ENCODE assay signal across 11 cellular contexts in the genomic region with DNA sequence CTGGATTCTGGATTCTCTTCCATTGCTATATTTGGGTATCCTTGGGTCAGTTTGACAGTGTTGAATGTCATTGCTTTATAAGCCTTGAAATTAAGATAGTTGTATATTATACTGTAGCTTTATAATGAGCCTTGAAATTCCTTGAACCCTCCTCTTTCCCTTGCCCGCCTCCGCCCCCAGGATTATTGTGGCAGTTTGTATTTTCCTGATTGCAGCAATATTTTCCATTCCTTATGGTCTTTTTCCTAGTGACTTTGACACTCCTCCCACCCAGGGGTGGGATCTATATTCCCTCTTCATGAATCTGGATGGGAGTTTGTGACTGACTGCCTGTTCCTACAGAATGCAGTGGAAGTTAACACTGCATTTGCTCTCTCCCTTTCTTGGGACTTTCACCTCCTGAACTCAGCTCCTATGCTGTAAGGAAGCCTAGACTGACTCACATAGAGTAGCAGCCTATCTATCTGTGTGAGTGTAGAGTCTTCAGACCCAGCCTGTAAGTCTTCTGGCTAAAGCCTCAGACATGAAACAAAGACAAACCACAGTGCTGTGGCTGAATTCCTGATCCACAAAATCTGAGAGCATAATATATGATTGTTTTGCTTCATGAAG. TPM values are rescaled to one million over a fixed set of nuclear protein-coding genes. Genes with fewer than 3 reads are reported as not detected.
DNase-seq lines count a peak whose midpoint lies in the region; ATAC-seq, FAIRE-seq and TF ChIP-seq lines count a peak whose summit lies in the region.
"Had no signal": no experiment of that assay in that cellular context is flagged by ENCODE, and none has a peak within 500 bp of the region (broad histone marks: within the 10 kb centered on the region; RNA-seq: fewer than 3 reads in every experiment).

No MANE protein-coding gene starts in this region.

- no peak for FAIRE-seq in bronchial epithelial cell (lab: Jason Lieb, UNC)
- FAIRE-seq: endometrium had no signal

- WGBS in SK-N-SH (ENCODE audit: low lambda C conversion rate): 35% methylated on average over 2 of the region's 2 CpGs

- H4K20me1 ChIP-seq in neural cell (ENCODE audit: insufficient read depth) (no peaks in the 10 kb centered on the region), SK-N-SH (ENCODE audit: insufficient read depth) (no peaks in the 10 kb centered on the region)

- no peaks in the 10 kb centered on the region; a peak in 1 of 4 replicates for H3K4me1 ChIP-seq in SK-N-SH (ENCODE audit: control insufficient read depth in 1 of 2, insufficient read depth in 2 of 2, low read depth in 1 of 2, low read length in 1 of 2)

- H2AFZ ChIP-seq in neural cell (ENCODE audit: low read depth, low read length) (no peak overlapping the region), SK-N-SH (ENCODE audit: low read depth) (no peak overlapping the region)

- H3K9me2 ChIP-seq in neural cell (ENCODE audit: insufficient read depth, low read length): no peaks in the 10 kb centered on the region
- H3K9me2 ChIP-seq in SK-N-SH: no peaks in the 10 kb centered on the region

- CTCF ChIA-PET in SK-N-SH (lab: Yijun Ruan, JAX): no interaction called here

- peak; percentile 39 for DNase-seq in ELR (ENCODE audit: low read depth)
- peak; percentile 22 for DNase-seq in NCI-H460 (ENCODE audit: extremely low read depth, low read depth)
- DNase-seq in bronchial epithelial cell (ENCODE audit: low read depth): peak; percentile 10
- DNase-seq in SK-N-SH: no peak
- no peak for DNase-seq in LoVo (ENCODE audit: low spot score)
- no peak for DNase-seq in NCI-H2171 (lab: John Stamatoyannopoulos, UW)
- DNase-seq: pancreas, upper lobe of left lung had no signal

- H3K4me2 ChIP-seq in neural cell (ENCODE audit: low read length) (peak overlapping the region; percentile 10), SK-N-SH (no peak overlapping the region)

- POLR2A ChIA-PET in SK-N-SH (lab: Yijun Ruan, JAX): no interaction called here

- H3K4me3 ChIP-seq in bronchial epithelial cell (ENCODE audit: low read depth, low read length): no peak overlapping the region
- peak overlapping the region; percentile 81 for H3K4me3 ChIP-seq in neural cell (ENCODE audit: low read length)
- H3K4me3 ChIP-seq in SK-N-SH (ENCODE audit: low read depth in 2 of 2, low read length in 1 of 2): no peak overlapping the region

- no peaks in the 10 kb centered on the region for H3F3A ChIP-seq in neural cell (ENCODE audit: insufficient read depth, low read length, poor library complexity, severe bottlenecking)
- H3F3A ChIP-seq in SK-N-SH (replicated peaks; ENCODE audit: insufficient read depth): peaks cover 4% of the 10 kb centered on the region

- no peak for ATAC-seq in GM21360 (IDR thresholded peaks at IDR 0.05; ENCODE audit: unreplicated experiment)

- no peak overlapping the region for H3K27ac ChIP-seq in neural cell (ENCODE audit: low read length)
- no peak overlapping the region; a peak in 1 of 4 replicates for H3K27ac ChIP-seq in SK-N-SH (ENCODE audit: low read depth in 2 of 2, low read length in 1 of 2)

- no peak overlapping the region for H3K9ac ChIP-seq in neural cell (ENCODE audit: low read length)
- H3K9ac ChIP-seq in SK-N-SH: no peak overlapping the region

- TF ChIP-seq RAD21 in neural cell (conservative IDR thresholded peaks at IDR 0.05) (no peak), SK-N-SH (IDR thresholded peaks at IDR 0.05; ENCODE audit: low read length) (no peak)

- H3K36me3 ChIP-seq in bronchial epithelial cell (ENCODE audit: control insufficient read depth, insufficient read depth, low read length) (no peaks in the 10 kb centered on the region), neural cell (ENCODE audit: insufficient read depth, low read length) (no peaks in the 10 kb centered on the region), SK-N-SH (replicated peaks in 1 of 2; ENCODE audit: control insufficient read depth in 1 of 2, insufficient read depth in 2 of 2, low read length in 1 of 2) (no peaks in the 10 kb centered on the region)
- H3K36me3 ChIP-seq: pancreas, upper lobe of left lung had no signal

- H3K79me2 ChIP-seq in neural cell (replicated peaks; ENCODE audit: insufficient read depth, low read length) (peaks cover 24% of the 10 kb centered on the region), SK-N-SH (ENCODE audit: insufficient read depth) (peaks cover 52% of the 10 kb centered on the region)

- TF ChIP-seq CTCF in bronchial epithelial cell (IDR thresholded peaks at IDR 0.05; ENCODE audit: insufficient read depth, low read length, severe bottlenecking): no peak
- no peak for TF ChIP-seq CTCF in neural cell (IDR thresholded peaks at IDR 0.05; ENCODE audit: poor library complexity, severe bottlenecking)
- no peak for TF ChIP-seq CTCF in SK-N-SH (IDR thresholded peaks at IDR 0.05)

- H3K27me3 ChIP-seq in bronchial epithelial cell (ENCODE audit: control insufficient read depth, insufficient read depth, low read length): no peaks in the 10 kb centered on the region
- no peaks in the 10 kb centered on the region for H3K27me3 ChIP-seq in neural cell (ENCODE audit: insufficient read depth, low read depth, low read length)
- H3K27me3 ChIP-seq in SK-N-SH (ENCODE audit: insufficient read depth): no peaks in the 10 kb centered on the region
- H3K27me3 ChIP-seq: pancreas, upper lobe of left lung had no signal

- TF ChIP-seq EP300 in neural cell (conservative IDR thresholded peaks at IDR 0.05; ENCODE audit: poor library complexity, severe bottlenecking) (no peak), SK-N-SH (IDR thresholded peaks at IDR 0.05; ENCODE audit: borderline replicate concordance in 1 of 2, low read depth in 1 of 2, low read length in 1 of 2) (no peak)

- H3K9me3 ChIP-seq in neural cell (ENCODE audit: low read length) (no peaks in the 10 kb centered on the region), SK-N-SH (no peaks in the 10 kb centered on the region)
- H3K9me3 ChIP-seq: pancreas, upper lobe of left lung had no signal

TF ChIP-seq in neural cell, 6 proteins besides CTCF, POLR2A, EP300 and RAD21 (continues in another document):
- no peak for TF ChIP-seq MXI1 (conservative IDR thresholded peaks at IDR 0.05; ENCODE audit: poor library complexity, severe bottlenecking)
- no peak for TF ChIP-seq SMC3 (conservative IDR thresholded peaks at IDR 0.05; ENCODE audit: poor library complexity)
- no peak for TF ChIP-seq EZH2 (IDR thresholded peaks at IDR 0.05; ENCODE audit: borderline replicate concordance, insufficient read depth, low read length, poor library complexity, severe bottlenecking)

TF ChIP-seq in SK-N-SH, 30 proteins besides CTCF, POLR2A, EP300 and RAD21 (continues in another document):
- TF ChIP-seq, protein P1, sequence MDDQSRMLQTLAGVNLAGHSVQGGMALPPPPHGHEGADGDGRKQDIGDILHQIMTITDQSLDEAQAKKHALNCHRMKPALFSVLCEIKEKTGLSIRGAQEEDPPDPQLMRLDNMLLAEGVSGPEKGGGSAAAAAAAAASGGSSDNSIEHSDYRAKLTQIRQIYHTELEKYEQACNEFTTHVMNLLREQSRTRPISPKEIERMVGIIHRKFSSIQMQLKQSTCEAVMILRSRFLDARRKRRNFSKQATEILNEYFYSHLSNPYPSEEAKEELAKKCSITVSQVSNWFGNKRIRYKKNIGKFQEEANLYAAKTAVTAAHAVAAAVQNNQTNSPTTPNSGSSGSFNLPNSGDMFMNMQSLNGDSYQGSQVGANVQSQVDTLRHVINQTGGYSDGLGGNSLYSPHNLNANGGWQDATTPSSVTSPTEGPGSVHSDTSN (IDR thresholded peaks at IDR 0.05): no peak
- TF ChIP-seq POLR2AphosphoS5 (IDR thresholded peaks at IDR 0.05; ENCODE audit: low read depth, low read length) (no peak), NFIC (IDR thresholded peaks at IDR 0.05; ENCODE audit: borderline replicate concordance) (no peak), TCF12 (IDR thresholded peaks at IDR 0.05) (no peak)

RNA-seq across cellular contexts. Expression of a gene that starts 2.2 kb away (rescaled TPM):
- total RNA-seq in NCI-H460 (2014; rRNA removed; shearing (Covaris generic)): 87.5 and 98.1 TPM in 2 replicates
- 29.1 and 39.5 TPM in 2 replicates for polyA plus RNA-seq in NCI-H460 (2014; cell fraction: nucleus; rRNA removed)
- 36.1 and 50.8 TPM in 2 replicates for total RNA-seq in bronchial epithelial cell
- 139 and 141 TPM in 2 replicates for polyA plus RNA-seq in neural cell
- polyA minus RNA-seq in neural cell: 37.3 and 48.6 TPM in 2 replicates
- 55.9 and 73.1 TPM in 2 replicates for polyA plus RNA-seq in SK-N-SH (2012; rRNA removed)
- polyA plus RNA-seq in SK-N-SH (2012; cell fraction: cytosol; rRNA removed): 75.0 and 87.5 TPM in 2 replicates
- polyA plus RNA-seq in SK-N-SH (2012; cell fraction: nucleus; rRNA removed): 27.2 and 30.0 TPM in 2 replicates

RNA-seq across cellular contexts. Expression of a gene that starts 6.3 kb away (rescaled TPM):
- 3.4 and 5.3 TPM in 2 replicates for total RNA-seq in NCI-H460 (2014; rRNA removed; shearing (Covaris generic))
- 0.70 and 5.6 TPM in 2 replicates for polyA plus RNA-seq in NCI-H460 (2014; cell fraction: nucleus; rRNA removed)
- 0.26 and 0.64 TPM in 2 replicates for total RNA-seq in bronchial epithelial cell
- polyA plus RNA-seq in neural cell (2.1 TPM in 2 replicates), SK-N-SH (2012; rRNA removed) (2.5 and 4.2 TPM in 2 replicates)
- polyA minus RNA-seq in neural cell: 3.2 and 4.1 TPM in 2 replicates
- polyA plus RNA-seq in SK-N-SH (2012; cell fraction: cytosol; rRNA removed): 4.2 TPM in 2 replicates
- polyA plus RNA-seq in SK-N-SH (2012; cell fraction: nucleus; rRNA removed): 0.80 and 1.7 TPM in 2 replicates

RNA-seq across cellular contexts. Expression of a gene that starts 42.1 kb away (rescaled TPM):
- total RNA-seq in NCI-H460 (2014; rRNA removed; shearing (Covaris generic)): 27.0 and 28.1 TPM in 2 replicates
- 23.3 and 42.3 TPM in 2 replicates for polyA plus RNA-seq in NCI-H460 (2014; cell fraction: nucleus; rRNA removed)
- total RNA-seq in bronchial epithelial cell: 6.8 and 16.1 TPM in 2 replicates
- polyA plus RNA-seq in neural cell (15.7 and 16.4 TPM in 2 replicates), SK-N-SH (2012; rRNA removed) (11.8 and 12.0 TPM in 2 replicates)
- 5.4 and 7.5 TPM in 2 replicates for polyA minus RNA-seq in neural cell
- polyA plus RNA-seq in SK-N-SH (2012; cell fraction: cytosol; rRNA removed): 12.8 and 13.3 TPM in 2 replicates
- polyA plus RNA-seq in SK-N-SH (2012; cell fraction: nucleus; rRNA removed): 7.7 and 8.1 TPM in 2 replicates

RNA-seq across cellular contexts. Expression of a gene that starts 42.1 kb away (rescaled TPM):
- total RNA-seq in NCI-H460 (2014; rRNA removed; shearing (Covaris generic)): 36.1 and 39.0 TPM in 2 replicates
- 16.7 and 33.5 TPM in 2 replicates for polyA plus RNA-seq in NCI-H460 (2014; cell fraction: nucleus; rRNA removed)
- 1.8 and 29.3 TPM in 2 replicates for total RNA-seq in bronchial epithelial cell
- polyA plus RNA-seq in neural cell: 1.1 and 2.4 TPM in 2 replicates
- polyA minus RNA-seq in neural cell: 1.0 and 3.2 TPM in 2 replicates
- polyA plus RNA-seq in SK-N-SH (2012; rRNA removed): 3.7 and 4.9 TPM in 2 replicates
- 3.6 and 11.9 TPM in 2 replicates for polyA plus RNA-seq in SK-N-SH (2012; cell fraction: cytosol; rRNA removed)
- 8.2 and 16.0 TPM in 2 replicates for polyA plus RNA-seq in SK-N-SH (2012; cell fraction: nucleus; rRNA removed)

RNA-seq across cellular contexts. Expression of a gene that starts 42.5 kb away (rescaled TPM):
- total RNA-seq in NCI-H460 (2014; rRNA removed; shearing (Covaris generic)): 12.7 and 14.4 TPM in 2 replicates
- 14.9 and 16.2 TPM in 2 replicates for polyA plus RNA-seq in NCI-H460 (2014; cell fraction: nucleus; rRNA removed)
- 9.3 and 10.0 TPM in 2 replicates for total RNA-seq in bronchial epithelial cell
- polyA plus RNA-seq in neural cell (17.2 and 28.1 TPM in 2 replicates), SK-N-SH (2012; rRNA removed) (11.2 and 16.6 TPM in 2 replicates)
- 28.5 and 30.9 TPM in 2 replicates for polyA minus RNA-seq in neural cell
- polyA plus RNA-seq in SK-N-SH (2012; cell fraction: cytosol; rRNA removed): 15.2 and 16.1 TPM in 2 replicates
- 4.5 and 11.0 TPM in 2 replicates for polyA plus RNA-seq in SK-N-SH (2012; cell fraction: nucleus; rRNA removed)

Comparison
In these comparisons a context has a peak if more than half of its experiments do, and no peak if none do; other contexts are left out.
1. DNase-seq: peak in ELR (single experiment), NCI-H460 (single experiment) and bronchial epithelial cell (single experiment); none in SK-N-SH (single experiment), LoVo (single experiment) and NCI-H2171 (single experiment).